ENCODE assay signal across 16 cellular contexts in the genomic region with DNA sequence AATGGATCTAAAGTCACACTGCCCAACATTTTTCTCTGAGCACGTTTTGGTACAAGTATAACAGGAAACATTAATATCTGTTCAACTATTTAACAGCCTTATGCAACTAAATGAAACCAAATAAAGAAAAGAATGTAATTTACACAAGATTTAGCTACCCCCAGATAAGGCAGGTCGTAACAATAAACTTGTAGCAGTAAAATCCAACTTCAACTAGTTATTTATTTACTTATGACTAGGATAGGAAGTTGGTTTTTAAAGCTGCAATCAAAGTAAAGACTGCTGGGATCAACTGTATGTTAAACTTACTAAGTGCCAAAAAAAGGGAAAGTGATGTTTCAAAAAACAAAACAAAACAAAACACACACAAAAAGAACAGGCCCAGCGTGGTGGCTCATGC. TPM values are rescaled to one million over a fixed set of nuclear protein-coding genes. Genes with fewer than 3 reads are reported as not detected.
DNase-seq lines count a peak whose midpoint lies in the region; TF ChIP-seq lines count a peak whose summit lies in the region.
"Had no signal": no experiment of that assay in that cellular context is flagged by ENCODE, and none has a peak within 500 bp of the region (broad histone marks: within the 10 kb centered on the region; RNA-seq: fewer than 3 reads in every experiment).

No MANE protein-coding gene starts in this region.

- H3K4me3 Mint-ChIP-seq in osteocyte (ENCODE audit: unreplicated experiment) (peak overlapping the region; percentile 23), glutamatergic neuron (ENCODE audit: unreplicated experiment) (no peak overlapping the region)
- H3K4me3 Mint-ChIP-seq: activated naive CD4-positive, alpha-beta T cell treated with anti-CD3 and anti-CD28 coated beads, Interleukin-2, amount 10 ng/mL, durations not matched to agents 7 days and 5 days had no signal

- peak overlapping the region; percentile 59 to 74 (median 60) for H3K27ac ChIP-seq in esophagus muscularis mucosa (replicated peaks in 1 of 4)

- H3K9me3 Mint-ChIP-seq in osteocyte (ENCODE audit: unreplicated experiment) (no peaks in the 10 kb centered on the region), glutamatergic neuron (ENCODE audit: unreplicated experiment) (no peaks in the 10 kb centered on the region)

- H3K4me1 ChIP-seq in esophagus muscularis mucosa: peaks cover 66 to 98% (median 96%) of the 10 kb centered on the region in 4 donors

- TF ChIP-seq CTCF in AG09309 (IDR thresholded peaks at IDR 0.05; ENCODE audit: control insufficient read depth, insufficient read depth, low read depth, low read length, missing control alignments) (no peak), LNCaP clone FGC (IDR thresholded peaks at IDR 0.05; ENCODE audit: control insufficient read depth, extremely low read depth, insufficient read depth) (no peak), esophagus muscularis mucosa (IDR thresholded peaks at IDR 0.05) (no peak), osteocyte (IDR thresholded peaks at IDR 0.05) (no peak), glutamatergic neuron (IDR thresholded peaks at IDR 0.05; ENCODE audit: partially characterized antibody, unreplicated experiment) (no peak)

- no peaks in the 10 kb centered on the region for H3K27me3 Mint-ChIP-seq in osteocyte (ENCODE audit: unreplicated experiment)
- no peaks in the 10 kb centered on the region for H3K27me3 Mint-ChIP-seq in glutamatergic neuron (ENCODE audit: unreplicated experiment)
- H3K27me3 Mint-ChIP-seq: activated naive CD4-positive, alpha-beta T cell treated with anti-CD3 and anti-CD28 coated beads, Interleukin-2, amount 10 ng/mL, durations not matched to agents 7 days and 5 days had no signal

- H3K4me3 ChIP-seq in AG09309 (ENCODE audit: control insufficient read depth, low read depth, low read length) (no peak overlapping the region), LNCaP clone FGC (ENCODE audit: low read depth, low read length) (no peak overlapping the region), esophagus muscularis mucosa (no peak overlapping the region)
- H3K4me3 ChIP-seq: upper lobe of left lung had no signal

- TF ChIP-seq POLR2A in esophagus muscularis mucosa (IDR thresholded peaks at IDR 0.05; ENCODE audit: low read depth): no peak

- peaks cover 14% of the 10 kb centered on the region for H3K36me3 Mint-ChIP-seq in osteocyte (ENCODE audit: unreplicated experiment)
- no peaks in the 10 kb centered on the region for H3K36me3 Mint-ChIP-seq in glutamatergic neuron (ENCODE audit: unreplicated experiment)
- H3K36me3 Mint-ChIP-seq: activated naive CD4-positive, alpha-beta T cell treated with anti-CD3 and anti-CD28 coated beads, Interleukin-2, amount 10 ng/mL, durations not matched to agents 7 days and 5 days had no signal

- intact Hi-C loops in esophagus muscularis mucosa (cut with DNase I): no loop called here

- WGBS in esophagus muscularis mucosa: 48% methylated on average over 3 of the region's 3 CpGs

- H3K27ac Mint-ChIP-seq in osteocyte (ENCODE audit: unreplicated experiment): peak overlapping the region; percentile 80
- H3K27ac Mint-ChIP-seq in glutamatergic neuron (ENCODE audit: unreplicated experiment): no peak overlapping the region

- H3K9me3 ChIP-seq in esophagus muscularis mucosa: no peaks in the 10 kb centered on the region
- H3K9me3 ChIP-seq: upper lobe of left lung had no signal

- no peaks in the 10 kb centered on the region for H3K27me3 ChIP-seq in esophagus muscularis mucosa
- H3K27me3 ChIP-seq: upper lobe of left lung had no signal

- H3K36me3 ChIP-seq in esophagus muscularis mucosa: peaks cover 0 to 24% (median 8%) of the 10 kb centered on the region in 4 donors

- peaks cover 90% of the 10 kb centered on the region for H3K4me1 Mint-ChIP-seq in osteocyte (ENCODE audit: unreplicated experiment)
- H3K4me1 Mint-ChIP-seq in glutamatergic neuron (ENCODE audit: low read depth, unreplicated experiment): peaks cover 15% of the 10 kb centered on the region

- no peak for TF ChIP-seq EP300 in esophagus muscularis mucosa (IDR thresholded peaks at IDR 0.05)

- DNase-seq in AG09309 (ENCODE audit: low read depth) (peak; percentile 63), LNCaP clone FGC (ENCODE audit: low read depth) (peak; percentile 63), esophagus muscularis mucosa (ENCODE audit: extremely low spot score) (no peak), osteocyte (ENCODE audit: extremely low spot score, unreplicated experiment) (no peak), GDM1 (lab: John Stamatoyannopoulos, UW) (no peak), NCI-H1048 (lab: John Stamatoyannopoulos, UW) (no peak), glutamatergic neuron (no peak)
- DNase-seq in activated CD4-positive, CD25-positive, alpha-beta regulatory T cell (lab: John Stamatoyannopoulos, UW): no peak
- DNase-seq: activated CD4-positive, alpha-beta T cell treated with anti-CD3 and anti-CD28 coated beads, Interleukin-2, amount 50 U/mL, for 48 hours; activated naive CD4-positive, alpha-beta T cell treated with anti-CD3 and anti-CD28 coated beads, Interleukin-2, amount 10 ng/mL, durations not matched to agents 7 days and 5 days; C1 segment of cervical spinal cord; GOT3; NCI-H1436; NCI-H82; SW 1271; upper lobe of left lung had no signal

RNA-seq across cellular contexts. Expression of gene FERMT2, which starts 30.9 kb away (rescaled TPM):
- total RNA-seq in esophagus muscularis mucosa: 100 to 1,000 TPM; 293 to 397 (median 370) TPM
- 302 and 304 TPM in 2 replicates for total RNA-seq in osteocyte
- total RNA-seq in glutamatergic neuron (ENCODE audit: unreplicated experiment): 79.7 TPM

Comparison
In these comparisons a context has a peak if more than half of its experiments do, and no peak if none do; other contexts are left out.
1. DNase-seq: peak in AG09309 (single experiment) and LNCaP clone FGC (single experiment); none in esophagus muscularis mucosa (single experiment), osteocyte (single experiment), activated CD4-positive, CD25-positive, alpha-beta regulatory T cell (0 of 4), GDM1 (single experiment), NCI-H1048 (single experiment) and glutamatergic neuron (single experiment).